In the genomic region with DNA sequence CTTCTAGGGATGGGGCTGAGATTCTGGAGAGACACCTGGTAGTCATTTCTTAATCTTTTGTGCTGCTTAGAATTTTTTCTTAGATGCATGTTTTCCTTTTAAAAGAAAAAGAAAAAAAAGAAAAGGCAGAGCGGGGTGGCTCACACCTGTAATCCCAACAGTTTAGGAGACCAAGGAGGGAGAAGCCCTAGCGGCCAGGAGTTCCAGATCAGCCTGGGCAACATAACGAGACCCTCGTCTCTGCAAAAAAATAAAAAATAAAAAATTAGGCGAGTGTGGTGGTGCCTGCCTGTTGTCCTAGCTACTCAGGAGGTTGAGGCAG, we compare ENCODE assay signal across 12 cellular contexts. TPM values are rescaled to one million over a fixed set of nuclear protein-coding genes. Genes with fewer than 3 reads are reported as not detected.
"Had no signal": no experiment of that assay in that cellular context is flagged by ENCODE, and none has a peak within 500 bp of the region (broad histone marks: within the 10 kb centered on the region; RNA-seq: fewer than 3 reads in every experiment).

No MANE protein-coding gene starts in this region.

- ATAC-seq: left ventricle myocardium superior had no signal

- DNase-seq: activated CD4-positive, alpha-beta T cell treated with anti-CD3 and anti-CD28 coated beads, Interleukin-2, amount 50 U/mL, for 4 hours; activated naive CD4-positive, alpha-beta T cell; central memory CD4-positive, alpha-beta T cell; cortex of kidney; effector memory CD4-positive, alpha-beta T cell; left ventricle myocardium superior; T-helper 2 cell had no signal

- H3K9me3 ChIP-seq: gastroesophageal sphincter, tibial nerve had no signal

- H3K36me3 ChIP-seq: gastroesophageal sphincter, tibial nerve had no signal

- H3K27ac ChIP-seq: tibial nerve had no signal

RNA-seq across cellular contexts. Expression of gene VAX2, which starts 10.7 kb away (rescaled TPM):
- total RNA-seq: kidney epithelial cell, left ventricle myocardium superior had no signal

RNA-seq across cellular contexts. Expression of gene ATP6V1B1, which starts 46.0 kb away (rescaled TPM):
- total RNA-seq: kidney epithelial cell, left ventricle myocardium superior, smooth muscle cell had no signal

RNA-seq across cellular contexts. Expression of gene CD207, which starts 54.1 kb away (rescaled TPM):
- total RNA-seq: epithelial cell of proximal tubule, kidney epithelial cell, left ventricle myocardium superior, smooth muscle cell had no signal
